ENCODE assay signal across 9 cellular contexts in genomic region chr3:129577925-129578742, GRCh38. TPM values are rescaled to one million over a fixed set of nuclear protein-coding genes. Genes with fewer than 3 reads are reported as not detected.
DNase-seq lines count a peak whose midpoint lies in the region; ATAC-seq and TF ChIP-seq lines count a peak whose summit lies in the region.
"Had no signal": no experiment of that assay in that cellular context is flagged by ENCODE, and none has a peak within 500 bp of the region (broad histone marks: within the 10 kb centered on the region; RNA-seq: fewer than 3 reads in every experiment).

No MANE protein-coding gene starts in this region.

- H4K20me1 ChIP-seq in Loucy (ENCODE audit: insufficient read depth, low read length, poor library complexity, severe bottlenecking) = no peaks in the 10 kb centered on the region

- peaks cover 39% of the 10 kb centered on the region for H3K4me1 Mint-ChIP-seq in activated T-cell treated with anti-CD3 and anti-CD28 coated beads, Interleukin-2, amount 50 U/mL, for 4 hours (ENCODE audit: low read depth)
- H3K4me1 Mint-ChIP-seq in endothelial cell (ENCODE audit: unreplicated experiment) (peaks cover 5% of the 10 kb centered on the region), mesothelial cell of epicardium (no peaks in the 10 kb centered on the region)

- H3K36me3 ChIP-seq in Loucy (ENCODE audit: insufficient read depth, low read length) = peaks cover 63% of the 10 kb centered on the region; the same call in 1 of the 2 replicates
- H3K36me3 ChIP-seq in tibial artery = peaks cover 35 to 91% (median 76%) of the 10 kb centered on the region in 3 donors

- no peaks in the 10 kb centered on the region for H3K27me3 Mint-ChIP-seq in activated T-cell treated with anti-CD3 and anti-CD28 coated beads, Interleukin-2, amount 50 U/mL, for 4 hours (ENCODE audit: low read depth)
- peaks cover 55% of the 10 kb centered on the region for H3K27me3 Mint-ChIP-seq in endothelial cell (ENCODE audit: unreplicated experiment)
- H3K27me3 Mint-ChIP-seq in mesothelial cell of epicardium (ENCODE audit: low read depth) = no peaks in the 10 kb centered on the region

- no peaks in the 10 kb centered on the region for H3K79me2 ChIP-seq in Loucy (ENCODE audit: insufficient read depth, low read length)

- peak overlapping the region; percentile 60 for H3K9ac ChIP-seq in Loucy (ENCODE audit: low read depth, low read length, poor library complexity, severe bottlenecking)

- no peaks in the 10 kb centered on the region for H3F3A ChIP-seq in Loucy (ENCODE audit: low read depth)

- H3K4me2 ChIP-seq in Loucy (ENCODE audit: low read depth, low read length, poor library complexity, severe bottlenecking) = peak overlapping the region; percentile 56

- intact Hi-C loops in tibial artery (cut with DNase I; ENCODE audit: low total_unique reads) = no loop called here

- peak in 1 of 2 donors; percentile 14 for ATAC-seq in activated T-cell treated with anti-CD3 and anti-CD28 coated beads, Interleukin-2, amount 50 U/mL, for 4 hours

- DNase-seq in activated T-cell treated with anti-CD3 and anti-CD28 coated beads, Interleukin-2, amount 50 U/mL, for 4 hours = no peak
- DNase-seq in activated T-cell treated with anti-CD3 and anti-CD28 coated beads for 4 hours (no peak), endothelial cell (ENCODE audit: low spot score) (no peak), tibial artery (peak in 1 of 2 donors; percentile 60), NCI-H146 (lab: John Stamatoyannopoulos, UW) (no peak), mesothelial cell of epicardium (ENCODE audit: low spot score in 2 of 2, unreplicated experiment in 2 of 2) (no peak), retina (no peak)

- H3K4me1 ChIP-seq in Loucy (ENCODE audit: insufficient read depth, low read length, poor library complexity, severe bottlenecking) (peaks cover 32% of the 10 kb centered on the region), tibial artery (peaks cover 0 to 33% (median 5%) of the 10 kb centered on the region in 4 donors)

- peak overlapping the region; percentile 24 for H3K27ac Mint-ChIP-seq in endothelial cell (ENCODE audit: unreplicated experiment)
- no peak overlapping the region for H3K27ac Mint-ChIP-seq in mesothelial cell of epicardium

- H3K9me3 ChIP-seq in Loucy (ENCODE audit: insufficient read depth, low read depth, low read length) = no peaks in the 10 kb centered on the region
- H3K9me3 ChIP-seq in tibial artery = no peaks in the 10 kb centered on the region

- H3K4me3 ChIP-seq in Loucy (ENCODE audit: low read length, poor library complexity, severe bottlenecking) (peak overlapping the region; percentile 32), tibial artery (no peak overlapping the region)

- H3K9me2 ChIP-seq in Loucy (replicated peaks; ENCODE audit: low read depth, low read length) = no peaks in the 10 kb centered on the region

- no peaks in the 10 kb centered on the region for H3K9me3 Mint-ChIP-seq in activated T-cell treated with anti-CD3 and anti-CD28 coated beads, Interleukin-2, amount 50 U/mL, for 4 hours
- H3K9me3 Mint-ChIP-seq in endothelial cell (ENCODE audit: unreplicated experiment) (no peaks in the 10 kb centered on the region), mesothelial cell of epicardium (no peaks in the 10 kb centered on the region)

- TF ChIP-seq CTCF in Loucy (conservative IDR thresholded peaks at IDR 0.05; ENCODE audit: low read length) = no peak
- no peak for TF ChIP-seq CTCF in endothelial cell (IDR thresholded peaks at IDR 0.05; ENCODE audit: unreplicated experiment)
- TF ChIP-seq CTCF in tibial artery (IDR thresholded peaks at IDR 0.05) = no peak
- TF ChIP-seq CTCF in mesothelial cell of epicardium (IDR thresholded peaks at IDR 0.05; ENCODE audit: unreplicated experiment) = no peak

- peak overlapping the region; percentile 13 for H3K4me3 Mint-ChIP-seq in activated T-cell treated with anti-CD3 and anti-CD28 coated beads, Interleukin-2, amount 50 U/mL, for 4 hours
- H3K4me3 Mint-ChIP-seq in endothelial cell (ENCODE audit: unreplicated experiment) = no peak overlapping the region
- no peak overlapping the region for H3K4me3 Mint-ChIP-seq in mesothelial cell of epicardium

- no peaks in the 10 kb centered on the region for H3K36me3 Mint-ChIP-seq in activated T-cell treated with anti-CD3 and anti-CD28 coated beads, Interleukin-2, amount 50 U/mL, for 4 hours (ENCODE audit: insufficient read depth)
- peaks cover 44% of the 10 kb centered on the region for H3K36me3 Mint-ChIP-seq in endothelial cell (ENCODE audit: low read depth, unreplicated experiment)
- no peaks in the 10 kb centered on the region for H3K36me3 Mint-ChIP-seq in mesothelial cell of epicardium

- H2AFZ ChIP-seq in Loucy (ENCODE audit: low read length) = no peak overlapping the region

- H3K27ac ChIP-seq in tibial artery = peak overlapping the region; percentile 9 to 51
- H3K27ac ChIP-seq: epithelial cell of prostate had no signal

- H3K27me3 ChIP-seq in Loucy (ENCODE audit: insufficient read depth, low read length, poor library complexity, severe bottlenecking) (no peaks in the 10 kb centered on the region), tibial artery (no peaks in the 10 kb centered on the region)

RNA-seq across cellular contexts. Expression of gene PLXND1, which starts 28.3 kb away (rescaled TPM):
- 1 to 10 TPM; 4.8 to 6.2 (median 6.1) TPM for total RNA-seq in activated T-cell treated with anti-CD3 and anti-CD28 coated beads, Interleukin-2, amount 50 U/mL, for 4 hours
- total RNA-seq in endothelial cell (ENCODE audit: unreplicated experiment) (1,753 TPM), mesothelial cell of epicardium (53.9 to 60.6 TPM (median 54.7 TPM) in 3 replicates)

RNA-seq across cellular contexts. Expression of gene H1-8, which starts 35.2 kb away (rescaled TPM):
- total RNA-seq in activated T-cell treated with anti-CD3 and anti-CD28 coated beads, Interleukin-2, amount 50 U/mL, for 4 hours = not detected
- total RNA-seq in endothelial cell (ENCODE audit: unreplicated experiment) = 2.7 TPM
- not detected in 3 replicates for total RNA-seq in mesothelial cell of epicardium

RNA-seq across cellular contexts. Expression of gene RHO, which starts 49.7 kb away (rescaled TPM):
- not detected for total RNA-seq in activated T-cell treated with anti-CD3 and anti-CD28 coated beads, Interleukin-2, amount 50 U/mL, for 4 hours
- total RNA-seq in endothelial cell (ENCODE audit: unreplicated experiment) (not detected), mesothelial cell of epicardium (0.09 to 0.11 TPM in 2 of 3 replicates, not detected in the other)

Comparison
In these comparisons a context has a peak if more than half of its experiments do, and no peak if none do; other contexts are left out.
1. RNA of gene PLXND1, which starts 28.3 kb away (total RNA-seq): 1,753 TPM in endothelial cell (single experiment); 53.9 to 60.6 TPM in mesothelial cell of epicardium and 4.8 to 6.2 TPM in activated T-cell treated with anti-CD3 and anti-CD28 coated beads, Interleukin-2, amount 50 U/mL, for 4 hours; every median in the first group is over 10 times any median in the second.